ENCODE assay signal across 32 cellular contexts in genomic region chr7:684416-684815, GRCh38.
"Had no signal": no experiment of that assay in that cellular context is flagged by ENCODE, and none has a peak within 500 bp of the region (broad histone marks: within the 10 kb centered on the region; RNA-seq: fewer than 3 reads in every experiment).

No MANE protein-coding gene starts in this region.

- H3K36me3 ChIP-seq: brain microvascular endothelial cell had no signal

- H3K27ac Mint-ChIP-seq: activated CD4-positive, alpha-beta memory T cell treated with anti-CD3 and anti-CD28 coated beads, Interleukin-2, amount 10 ng/mL, durations not matched to agents 7 days and 5 days; activated CD8-positive, alpha-beta memory T cell treated with anti-CD3 and anti-CD28 coated beads, Interleukin-2, amount 10 ng/mL, durations not matched to agents 7 days and 5 days; activated naive CD8-positive, alpha-beta T cell treated with anti-CD3 and anti-CD28 coated beads for 36 hours had no signal

- H3K27ac ChIP-seq: brain microvascular endothelial cell, Peyer's patch, VCaP had no signal

- H3K4me1 Mint-ChIP-seq: activated CD4-positive, alpha-beta memory T cell treated with anti-CD3 and anti-CD28 coated beads, Interleukin-2, amount 10 ng/mL, durations not matched to agents 7 days and 5 days; activated CD8-positive, alpha-beta memory T cell treated with anti-CD3 and anti-CD28 coated beads, Interleukin-2, amount 10 ng/mL, durations not matched to agents 7 days and 5 days; activated naive CD8-positive, alpha-beta T cell treated with anti-CD3 and anti-CD28 coated beads for 36 hours; IgD-negative memory B cell had no signal

- H3K4me3 ChIP-seq: Peyer's patch had no signal

- H3K4me3 Mint-ChIP-seq: activated CD4-positive, alpha-beta memory T cell treated with anti-CD3 and anti-CD28 coated beads, Interleukin-2, amount 10 ng/mL, durations not matched to agents 7 days and 5 days; activated CD8-positive, alpha-beta memory T cell treated with anti-CD3 and anti-CD28 coated beads, Interleukin-2, amount 10 ng/mL, durations not matched to agents 7 days and 5 days; activated naive CD8-positive, alpha-beta T cell treated with anti-CD3 and anti-CD28 coated beads for 36 hours; IgD-negative memory B cell had no signal

- DNase-seq: activated CD4-positive, alpha-beta memory T cell treated with anti-CD3 and anti-CD28 coated beads, Interleukin-2, amount 10 ng/mL, durations not matched to agents 7 days and 5 days; activated CD4-positive, alpha-beta T cell treated with anti-CD3 and anti-CD28 coated beads for 1 hour; activated CD4-positive, alpha-beta T cell treated with anti-CD3 and anti-CD28 coated beads for 48 hours; activated CD4-positive, CD25-positive, alpha-beta regulatory T cell; activated CD8-positive, alpha-beta memory T cell treated with anti-CD3 and anti-CD28 coated beads for 24 hours; activated CD8-positive, alpha-beta memory T cell treated with anti-CD3 and anti-CD28 coated beads, Interleukin-2, amount 10 ng/mL, durations not matched to agents 7 days and 5 days; activated CD8-positive, alpha-beta memory T cell treated with anti-CD3 and anti-CD28 coated beads, Interleukin-2, amount 50 U/mL, for 48 hours; activated gamma-delta T cell treated with Interleukin-2 at 50 U/mL for 16 hours; activated naive CD4-positive, alpha-beta T cell treated with anti-CD3 and anti-CD28 coated beads, Interleukin-2, amount 50 U/mL, for 16 hours; activated naive CD8-positive, alpha-beta T cell treated with anti-CD3 and anti-CD28 coated beads for 36 hours; activated T-cell treated with anti-CD3 and anti-CD28 coated beads, Interleukin-2, amount 50 U/mL, for 48 hours; amniotic stem cell; brain microvascular endothelial cell; Karpas-422; KBM-7; NCI-H1105; NCI-H1417 treated with DMSO at 0.1 percent for 48 hours; NCI-H187 treated with DMSO at 0.1 percent for 48 hours; NCI-H2081; NCI-H2171 treated with DMSO at 0.1 percent for 48 hours; NCI-H226; NCI-H524 treated with DMSO at 0.1 percent for 48 hours; PC-3; Right ventricle myocardium superior; RPMI8226; SW 1271; T-helper 1 cell; T-helper 2 cell; T-helper 9 cell had no signal

- H3K4me1 ChIP-seq: Peyer's patch had no signal

- H3K27me3 ChIP-seq: brain microvascular endothelial cell, Peyer's patch had no signal

- H3K27me3 Mint-ChIP-seq: activated CD4-positive, alpha-beta memory T cell treated with anti-CD3 and anti-CD28 coated beads, Interleukin-2, amount 10 ng/mL, durations not matched to agents 7 days and 5 days; activated CD8-positive, alpha-beta memory T cell treated with anti-CD3 and anti-CD28 coated beads, Interleukin-2, amount 10 ng/mL, durations not matched to agents 7 days and 5 days; activated naive CD8-positive, alpha-beta T cell treated with anti-CD3 and anti-CD28 coated beads for 36 hours; IgD-negative memory B cell had no signal

- ATAC-seq: activated CD8-positive, alpha-beta memory T cell treated with anti-CD3 and anti-CD28 coated beads, Interleukin-2, amount 10 ng/mL, durations not matched to agents 7 days and 5 days; PC-3 had no signal
